ENCODE assay signal across 21 cellular contexts in the genomic region with DNA sequence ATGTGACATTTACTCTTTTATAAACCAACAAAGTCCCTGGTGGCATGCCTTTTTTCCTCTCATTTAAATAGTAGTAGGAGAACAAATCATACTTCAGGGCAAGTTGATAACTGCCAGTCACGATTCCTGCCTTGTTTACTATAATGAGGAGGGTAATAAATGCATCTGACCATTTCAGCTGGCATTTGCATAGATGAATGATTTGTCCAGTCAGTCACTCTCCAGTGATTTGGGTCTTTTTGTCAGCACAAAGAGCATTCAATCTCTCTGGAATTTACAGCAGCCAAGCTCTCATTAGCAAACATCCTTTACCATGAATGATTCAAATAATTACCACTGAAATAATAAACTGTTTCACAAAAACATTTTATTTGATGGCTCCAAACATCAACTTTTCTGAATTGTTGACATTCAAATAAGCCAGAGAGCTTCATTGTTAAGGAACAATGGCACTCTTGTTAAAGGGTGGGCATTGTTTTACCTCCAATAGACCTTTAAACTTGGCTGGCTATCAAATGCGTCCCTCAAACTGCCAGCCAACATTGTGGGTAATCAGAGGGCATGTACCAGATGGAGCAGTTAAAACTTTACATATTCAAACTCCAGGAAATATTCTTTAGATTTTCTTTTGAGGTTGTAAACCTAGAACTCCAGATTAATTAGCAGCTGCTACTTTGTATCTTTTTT. TPM values are rescaled to one million over a fixed set of nuclear protein-coding genes. Genes with fewer than 3 reads are reported as not detected.
DNase-seq lines count a peak whose midpoint lies in the region; ATAC-seq, FAIRE-seq and TF ChIP-seq lines count a peak whose summit lies in the region.
"Had no signal": no experiment of that assay in that cellular context is flagged by ENCODE, and none has a peak within 500 bp of the region (broad histone marks: within the 10 kb centered on the region; RNA-seq: fewer than 3 reads in every experiment).

No MANE protein-coding gene starts in this region.

- TF ChIP-seq CTCF in brain (conservative IDR thresholded peaks at IDR 0.05) (no peak), Calu3 (IDR thresholded peaks at IDR 0.05; ENCODE audit: unreplicated experiment) (no peak)

- CTCF ChIA-PET in Calu3 (lab: Charles Lee) = interaction anchor here (0.7 to 1.4 kb wide), 3 partner anchors 15 to 138 kb away, joined by 3 to 4 read pairs (median 3); a partner anchor contains a TSS

- H3K36me3 Mint-ChIP-seq in brain = no peaks in the 10 kb centered on the region
- peaks cover 0 to 7% (median 0%) of the 10 kb centered on the region in 3 donors for H3K36me3 Mint-ChIP-seq in naive thymus-derived CD8-positive, alpha-beta T cell
- peaks cover 4% of the 10 kb centered on the region for H3K36me3 Mint-ChIP-seq in Calu3 (ENCODE audit: insufficient read depth, unreplicated experiment)
- H3K36me3 Mint-ChIP-seq: activated naive CD4-positive, alpha-beta T cell treated with anti-CD3 and anti-CD28 coated beads, Interleukin-2, amount 10 ng/mL, durations not matched to agents 7 days and 5 days had no signal

- BruUV-seq in Calu3 (replicated peaks; lab: Mats Ljungman, UMichigan) = no TSS peak

- FAIRE-seq in HTR-8/SVneo (lab: Jason Lieb, UNC) = no peak
- FAIRE-seq: keratinocyte, urothelium cell line had no signal

- intact Hi-C loops in Calu3 (cut with micrococcal nuclease; ENCODE audit: unreplicated experiment) = no loop called here

- H3K9me3 Mint-ChIP-seq in brain = no peaks in the 10 kb centered on the region
- H3K9me3 Mint-ChIP-seq in naive thymus-derived CD8-positive, alpha-beta T cell = no peaks in the 10 kb centered on the region
- no peaks in the 10 kb centered on the region for H3K9me3 Mint-ChIP-seq in Calu3 (ENCODE audit: low read depth, unreplicated experiment)
- H3K9me3 Mint-ChIP-seq: activated naive CD4-positive, alpha-beta T cell treated with anti-CD3 and anti-CD28 coated beads, Interleukin-2, amount 10 ng/mL, durations not matched to agents 7 days and 5 days; T-helper 2 cell treated with Interferon-gamma antibody and Interleukin-4, amounts not matched to agents 5 μg/mL and 100 μg/mL, for 36 hours had no signal

- peaks cover 23% of the 10 kb centered on the region for H3K4me1 Mint-ChIP-seq in brain
- peaks cover 0 to 8% (median 3%) of the 10 kb centered on the region in 4 donors for H3K4me1 Mint-ChIP-seq in naive thymus-derived CD8-positive, alpha-beta T cell
- no peaks in the 10 kb centered on the region for H3K4me1 Mint-ChIP-seq in Calu3 (ENCODE audit: low read depth, unreplicated experiment)
- H3K4me1 Mint-ChIP-seq: activated naive CD4-positive, alpha-beta T cell treated with anti-CD3 and anti-CD28 coated beads, Interleukin-2, amount 10 ng/mL, durations not matched to agents 7 days and 5 days had no signal

- ATAC-seq in naive thymus-derived CD8-positive, alpha-beta T cell = no peak
- ATAC-seq: activated CD8-positive, alpha-beta T cell treated with anti-CD3 and anti-CD28 coated beads, Interleukin-2, amount 10 ng/mL, durations not matched to agents 7 days and 5 days had no signal

- H3K4me3 Mint-ChIP-seq in brain (peak overlapping the region in 1 of 5 experiments; percentile 60), Calu3 (ENCODE audit: low read depth, unreplicated experiment) (no peak overlapping the region)
- H3K4me3 Mint-ChIP-seq in naive thymus-derived CD8-positive, alpha-beta T cell = no peak overlapping the region
- H3K4me3 Mint-ChIP-seq: activated naive CD4-positive, alpha-beta T cell treated with anti-CD3 and anti-CD28 coated beads, Interleukin-2, amount 10 ng/mL, durations not matched to agents 7 days and 5 days had no signal

- DNase-seq in NCI-H1092 treated with DMSO at 0.1 percent for 48 hours (lab: John Stamatoyannopoulos, UW) = peak; percentile 16
- no peak for DNase-seq in NCI-H1092 (lab: John Stamatoyannopoulos, UW)
- peak; percentile 9 for DNase-seq in NCI-H2029 (lab: John Stamatoyannopoulos, UW)
- DNase-seq in pons (ENCODE audit: low spot score) = peak; percentile 69
- DNase-seq in HTR-8/SVneo (ENCODE audit: insufficient read length, low spot score) = no peak
- no peak for DNase-seq in naive thymus-derived CD8-positive, alpha-beta T cell
- DNase-seq in Calu3 = no peak
- DNase-seq: activated CD4-positive, CD25-positive, alpha-beta regulatory T cell; activated CD8-positive, alpha-beta T cell treated with anti-CD3 and anti-CD28 coated beads, Interleukin-2, amount 10 ng/mL, durations not matched to agents 7 days and 5 days; activated naive CD4-positive, alpha-beta T cell treated with anti-CD3 and anti-CD28 coated beads, Interleukin-2, amount 10 ng/mL, durations not matched to agents 7 days and 5 days; activated T-cell treated with anti-CD3 and anti-CD28 coated beads, Interleukin-2, amount 50 U/mL, for 48 hours; aorta; cerebellar nuclear complex; effector memory CD4-positive, alpha-beta T cell; mesenchymal stem cell; NCI-H187; spleen had no signal

- H3K27me3 Mint-ChIP-seq in brain (peaks cover 12% of the 10 kb centered on the region), Calu3 (ENCODE audit: unreplicated experiment) (no peaks in the 10 kb centered on the region)
- peaks cover 0 to 3% (median 0%) of the 10 kb centered on the region in 5 donors for H3K27me3 Mint-ChIP-seq in naive thymus-derived CD8-positive, alpha-beta T cell
- H3K27me3 Mint-ChIP-seq: activated naive CD4-positive, alpha-beta T cell treated with anti-CD3 and anti-CD28 coated beads, Interleukin-2, amount 10 ng/mL, durations not matched to agents 7 days and 5 days had no signal

- peak overlapping the region in 4 of 5 experiments; percentile 52 to 84 (median 62) for H3K27ac Mint-ChIP-seq in brain
- H3K27ac Mint-ChIP-seq in naive thymus-derived CD8-positive, alpha-beta T cell = no peak overlapping the region
- H3K27ac Mint-ChIP-seq in Calu3 (ENCODE audit: unreplicated experiment) = no peak overlapping the region
- H3K27ac Mint-ChIP-seq: activated CD8-positive, alpha-beta T cell treated with anti-CD3 and anti-CD28 coated beads, Interleukin-2, amount 10 ng/mL, durations not matched to agents 7 days and 5 days; activated naive CD4-positive, alpha-beta T cell treated with anti-CD3 and anti-CD28 coated beads, Interleukin-2, amount 10 ng/mL, durations not matched to agents 7 days and 5 days; T-helper 2 cell treated with Interferon-gamma antibody and Interleukin-4, amounts not matched to agents 5 μg/mL and 100 μg/mL, for 36 hours had no signal

- POLR2A ChIA-PET in naive thymus-derived CD8-positive, alpha-beta T cell (lab: Charles Lee) = no interaction called here

RNA-seq across cellular contexts. Expression of a gene that starts 30.0 kb away (rescaled TPM):
- 7.4 TPM for polyA plus RNA-seq in brain (ENCODE audit: insufficient read depth, low read depth, low replicate concordance)
- total RNA-seq in naive thymus-derived CD8-positive, alpha-beta T cell = 10 to 100 TPM; 20.2 to 20.7 TPM
- 10 to 100 TPM in 1 of 3 donors, 1 to 10 TPM in 2; 6.8 to 11.9 (median 7.7) TPM for polyA plus RNA-seq in naive thymus-derived CD8-positive, alpha-beta T cell
- 11.5 and 13.1 TPM in 2 replicates for total RNA-seq in Calu3 (2022)

Comparison
In these comparisons a context has a peak if more than half of its experiments do, and no peak if none do; other contexts are left out.
1. DNase-seq: peak in NCI-H1092 treated with DMSO at 0.1 percent for 48 hours (single experiment), NCI-H2029 (single experiment) and pons (single experiment); none in NCI-H1092 (single experiment), HTR-8/SVneo (single experiment), naive thymus-derived CD8-positive, alpha-beta T cell (0 of 10) and Calu3 (single experiment).
2. H3K27ac Mint-ChIP-seq: peak in brain (4 of 5); none in naive thymus-derived CD8-positive, alpha-beta T cell (0 of 10) and Calu3 (single experiment).